In genomic region chr4:2843909-2844584, GRCh38 we compare ENCODE assay signal across 8 cellular contexts. TPM values are rescaled to one million over a fixed set of nuclear protein-coding genes. Genes with fewer than 3 reads are reported as not detected.
DNase-seq lines count a peak whose midpoint lies in the region; ATAC-seq, FAIRE-seq and TF ChIP-seq lines count a peak whose summit lies in the region.

No MANE protein-coding gene starts in this region.

- peak overlapping the region; percentile 94 to 100 (median 96) for H3K4me3 Mint-ChIP-seq in CD4-positive, CD25-positive, alpha-beta regulatory T cell

- peak; percentile 40; the same call in 1 of the 2 replicates for TF ChIP-seq POLR2A in GM12878 (IDR thresholded peaks at IDR 0.05; ENCODE audit: low read depth, low read length)

- FAIRE-seq in GM12878 (lab: Jason Lieb, UNC) (no peak), small intestine (lab: Jason Lieb, UNC) (no peak)

- H4K20me1 ChIP-seq in GM12878 (ENCODE audit: control insufficient read depth, insufficient read depth): no peaks in the 10 kb centered on the region

- H3K27ac Mint-ChIP-seq in CD4-positive, CD25-positive, alpha-beta regulatory T cell: peak overlapping the region; percentile 94 to 96 (median 94)

- H3K36me3 Mint-ChIP-seq in CD4-positive, CD25-positive, alpha-beta regulatory T cell: peaks cover 3% of the 10 kb centered on the region

- no peaks in the 10 kb centered on the region for H3K27me3 ChIP-seq in CD4-positive, CD25-positive, alpha-beta regulatory T cell (ENCODE audit: control insufficient read depth, insufficient read depth, low read length)
- H3K27me3 ChIP-seq in GM12878 (replicated peaks in 1 of 2; ENCODE audit: control insufficient read depth in 2 of 2, insufficient read depth in 2 of 2, low read length in 1 of 2): no peaks in the 10 kb centered on the region
- H3K27me3 ChIP-seq in small intestine (ENCODE audit: control insufficient read depth in 2 of 2, insufficient read depth in 2 of 2, low read length in 2 of 2): no peaks in the 10 kb centered on the region

- H3K4me1 ChIP-seq in CD4-positive, CD25-positive, alpha-beta regulatory T cell (ENCODE audit: control insufficient read depth, insufficient read depth, low read length, poor library complexity, severe bottlenecking): peaks cover 37% of the 10 kb centered on the region
- peaks cover 31% of the 10 kb centered on the region for H3K4me1 ChIP-seq in GM12878 (ENCODE audit: control insufficient read depth, insufficient read depth, low read length)
- H3K4me1 ChIP-seq in small intestine (ENCODE audit: control insufficient read depth in 2 of 2, insufficient read depth in 1 of 2, low read depth in 1 of 2, low read length in 1 of 2): peaks cover 2 to 6% of the 10 kb centered on the region in 2 donors

- peak overlapping the region; percentile 75 for H3K4me2 ChIP-seq in GM12878 (ENCODE audit: control insufficient read depth, insufficient read depth)

- CTCF ChIA-PET in GM12878 (lab: Yijun Ruan, JAX): interaction anchor here (0.7 kb wide), 1 partner anchor 603 kb away, joined by 5 read pairs; no protein-coding TSS in a partner anchor

- peak overlapping the region; percentile 85 for H3K4me3 ChIP-seq in CD4-positive, CD25-positive, alpha-beta regulatory T cell (ENCODE audit: low read depth, low read length)
- H3K4me3 ChIP-seq in LNCaP clone FGC (ENCODE audit: low read depth, low read length) (peak overlapping the region; percentile 81), GM12878 (peak overlapping the region; percentile 81), small intestine (ENCODE audit: low read depth in 1 of 2, low read length in 2 of 2) (peak overlapping the region; percentile 96 to 99)

- in situ Hi-C loops in GM12878 (cut with MboI): no loop called here

- intact Hi-C loops in GM12878 (cut with micrococcal nuclease; ENCODE audit: unreplicated experiment): loop anchor here (5.0 kb wide), 1 partner anchor 118 kb away; the partner anchor contains the start of genes GRK4 and NOP14

- POLR2A ChIA-PET in GM12878 (lab: Charles Lee): interaction anchor here (0.5 to 1.8 kb wide), 3 partner anchors 9 to 93 kb away, joined by 3 to 5 read pairs (median 3); no protein-coding TSS in a partner anchor

- TF ChIP-seq CTCF in LNCaP clone FGC (IDR thresholded peaks at IDR 0.05; ENCODE audit: control insufficient read depth, extremely low read depth, insufficient read depth) (no peak), GM12878 (IDR thresholded peaks at IDR 0.05 in 2 of 3, conservative IDR thresholded peaks at IDR 0.05 in 1 of 3; ENCODE audit: control insufficient read depth in 2 of 3, extremely low read depth in 1 of 3, insufficient read depth in 1 of 3, low read depth in 3 of 3, low read length in 3 of 3) (no peak)

- peaks cover 47% of the 10 kb centered on the region for H3K79me2 ChIP-seq in GM12878 (ENCODE audit: control insufficient read depth, insufficient read depth, low read length)

- peak overlapping the region; percentile 75 for H3K27ac ChIP-seq in CD4-positive, CD25-positive, alpha-beta regulatory T cell (ENCODE audit: insufficient read depth, low read length, poor library complexity, severe bottlenecking)
- peak overlapping the region; percentile 78 for H3K27ac ChIP-seq in GM12878 (ENCODE audit: control insufficient read depth, insufficient read depth)
- H3K27ac ChIP-seq in small intestine (ENCODE audit: low read depth in 1 of 2, low read length in 1 of 2): peak overlapping the region; percentile 92 to 96

- SMC1A ChIA-PET in GM12878 (lab: Charles Lee; ENCODE audit: uncharacterized antibody, unreplicated experiment): interaction anchor here (0.8 to 6.1 kb wide), 3 partner anchors 16 to 56 kb away, joined by 3 to 49 read pairs (median 3); no protein-coding TSS in a partner anchor

- WGBS in GM12878 (ENCODE audit: insufficient coverage, insufficient replicate concordance, low lambda C conversion rate, missing lambda C conversion rate): under 1% methylated on average over 30 of the region's 78 CpGs
- 1% methylated on average over 40 to 78 of the region's 78 CpGs for WGBS in small intestine, 3 donors

- peak in 1 of 3 donors; percentile 35 for DNase-seq in CD4-positive, CD25-positive, alpha-beta regulatory T cell
- DNase-seq in LNCaP clone FGC (ENCODE audit: low read depth): peak; percentile 34
- DNase-seq in GM12878 (ENCODE audit: low read depth, low spot score): no peak
- DNase-seq in iPS-NIHi7 (ENCODE audit: extremely low spot score): peak; percentile 37
- peak; percentile 50 for DNase-seq in small intestine

- no peaks in the 10 kb centered on the region for H3K9me3 ChIP-seq in CD4-positive, CD25-positive, alpha-beta regulatory T cell (ENCODE audit: control insufficient read depth in 2 of 2, low read length in 2 of 2)
- H3K9me3 ChIP-seq in GM12878 (replicated peaks; ENCODE audit: control insufficient read depth, insufficient read depth, low read length) (no peaks in the 10 kb centered on the region), small intestine (ENCODE audit: control insufficient read depth, low read depth) (no peaks in the 10 kb centered on the region)

- ATAC-seq in CD4-positive, CD25-positive, alpha-beta regulatory T cell (ENCODE audit: low read depth in 2 of 2): peak in 1 of 2 donors; percentile 13
- ATAC-seq in GM21447 (IDR thresholded peaks at IDR 0.05; ENCODE audit: unreplicated experiment) (peak; percentile 3), GM12878 (0 out of 3 replicates have a peak, but pooled peaks have one; percentile 1), GM18519 (IDR thresholded peaks at IDR 0.05; ENCODE audit: low FRiP score, unreplicated experiment) (no peak), HG03196 (IDR thresholded peaks at IDR 0.05; ENCODE audit: unreplicated experiment) (no peak)

- peaks cover 0 to 3% (median 0%) of the 10 kb centered on the region in 7 donors for H3K9me3 Mint-ChIP-seq in CD4-positive, CD25-positive, alpha-beta regulatory T cell

- H2AFZ ChIP-seq in GM12878 (ENCODE audit: control insufficient read depth, low read depth, low read length): no peak overlapping the region

- H3K9ac ChIP-seq in GM12878 (ENCODE audit: control insufficient read depth, insufficient read depth, low read length): peak overlapping the region; percentile 82; the same call in 1 of the 2 replicates

- BruUV-seq in GM12878 (replicated peaks; lab: Mats Ljungman, UMichigan): no TSS peak

- no peak for TF ChIP-seq RAD21 in GM12878 (IDR thresholded peaks at IDR 0.05; ENCODE audit: insufficient read depth, low read depth, low read length)

- peaks cover 33 to 68% (median 43%) of the 10 kb centered on the region in 4 donors for H3K4me1 Mint-ChIP-seq in CD4-positive, CD25-positive, alpha-beta regulatory T cell

- peaks cover 7% of the 10 kb centered on the region for H3K27me3 Mint-ChIP-seq in CD4-positive, CD25-positive, alpha-beta regulatory T cell

- no peak for TF ChIP-seq EP300 in GM12878 (IDR thresholded peaks at IDR 0.05; ENCODE audit: borderline replicate concordance in 1 of 2, control insufficient read depth in 1 of 2, low read depth in 2 of 2, low read length in 2 of 2)

- RAD21 ChIA-PET in GM12878 (lab: Charles Lee; ENCODE audit: unreplicated experiment): interaction anchor here (1.0 kb wide), 1 partner anchor 51 kb away, joined by 5 read pairs; the partner anchor contains the start of gene SH3BP2

- no peaks in the 10 kb centered on the region for H3K36me3 ChIP-seq in CD4-positive, CD25-positive, alpha-beta regulatory T cell (ENCODE audit: control insufficient read depth, insufficient read depth, low read length)
- H3K36me3 ChIP-seq in GM12878 (ENCODE audit: control insufficient read depth in 2 of 2, insufficient read depth in 2 of 2, low read length in 1 of 2): no peaks in the 10 kb centered on the region
- H3K36me3 ChIP-seq in small intestine (ENCODE audit: control insufficient read depth in 2 of 2, insufficient read depth in 2 of 2, low read length in 2 of 2): no peaks in the 10 kb centered on the region

RNA-seq across cellular contexts. Expression of gene ADD1, which starts 0.4 kb away (rescaled TPM):
- total RNA-seq in CD4-positive, CD25-positive, alpha-beta regulatory T cell: 242 TPM
- 100 to 1,000 TPM; 142 to 151 (median 145) TPM for polyA plus RNA-seq in CD4-positive, CD25-positive, alpha-beta regulatory T cell
- 321 and 355 TPM in 2 replicates for total RNA-seq in GM12878 (2013; cell fraction: nucleolus; rRNA removed)
- total RNA-seq in GM12878 (2014; rRNA removed) (128 and 136 TPM in 2 replicates), GM12878 (2014; rRNA removed; fragmentation: Illumina TruSeq; extraction: Trizol) (65.6 and 70.1 TPM in 2 replicates), GM12878 (2021) (182 and 183 TPM in 2 replicates)
- 61.6 TPM for polyA plus RNA-seq in GM12878 (2011; ENCODE audit: low read depth)
- polyA plus RNA-seq in GM12878 (2011; rRNA removed) (75.4 and 93.5 TPM in 2 replicates), GM12878 (2014; fragmentation: Illumina TruSeq; extraction: Trizol) (97.2 and 107 TPM in 2 replicates), GM12878 (2014; fragmentation: Nextera tagmentation; extraction: Ambion mirVana) (10 to 100 TPM; 21.6 to 50.2 TPM), GM12878 (2014; rRNA removed) (113 and 126 TPM in 2 replicates), GM12878 (2016; fragmentation: Nextera tagmentation; extraction: Ambion mirVana) (100 to 1,000 TPM; 113 to 116 TPM), small intestine (100 to 1,000 TPM; 158 to 262 (median 180) TPM)
- 103 and 152 TPM in 2 replicates for polyA plus RNA-seq in GM12878 (2011; cell fraction: cytosol; rRNA removed)
- 199 and 226 TPM in 2 replicates for polyA plus RNA-seq in GM12878 (2011; cell fraction: nucleus; rRNA removed)
- 119 and 148 TPM in 2 replicates for polyA plus RNA-seq in GM12878 (2012)
- 79.6 and 95.6 TPM in 2 replicates for polyA minus RNA-seq in GM12878 (2011; rRNA and poly(A)+ RNA removed)
- 36.4 and 43.2 TPM in 2 replicates for polyA minus RNA-seq in GM12878 (2011; cell fraction: cytosol; rRNA and poly(A)+ RNA removed)
- 57.1 and 78.0 TPM in 2 replicates for polyA minus RNA-seq in GM12878 (2011; cell fraction: nucleus; rRNA and poly(A)+ RNA removed)

RNA-seq across cellular contexts. Expression of gene SH3BP2, which starts 51.2 kb away (rescaled TPM):
- 61.7 TPM for total RNA-seq in CD4-positive, CD25-positive, alpha-beta regulatory T cell
- polyA plus RNA-seq in CD4-positive, CD25-positive, alpha-beta regulatory T cell: 1 to 10 TPM; 7.6 to 8.6 (median 8.4) TPM
- total RNA-seq in GM12878 (2013; cell fraction: nucleolus; rRNA removed): 275 and 349 TPM in 2 replicates
- total RNA-seq in GM12878 (2014; rRNA removed) (35.5 and 40.9 TPM in 2 replicates), GM12878 (2014; rRNA removed; fragmentation: Illumina TruSeq; extraction: Trizol) (17.5 and 19.0 TPM in 2 replicates), GM12878 (2021) (51.1 and 61.8 TPM in 2 replicates)
- polyA plus RNA-seq in GM12878 (2011; ENCODE audit: low read depth): 9.0 TPM
- polyA plus RNA-seq in GM12878 (2011; rRNA removed) (18.0 and 37.1 TPM in 2 replicates), GM12878 (2014; fragmentation: Illumina TruSeq; extraction: Trizol) (7.8 and 18.3 TPM in 2 replicates), GM12878 (2014; fragmentation: Nextera tagmentation; extraction: Ambion mirVana) (1 to 10 TPM; 1.1 TPM), GM12878 (2014; rRNA removed) (54.7 and 57.8 TPM in 2 replicates), GM12878 (2016; fragmentation: Nextera tagmentation; extraction: Ambion mirVana) (10 to 100 TPM; 23.0 to 24.8 TPM), small intestine (10 to 100 TPM in 2 of 3 donors, 1 to 10 TPM in 1; 8.9 to 33.7 (median 13.4) TPM)
- polyA plus RNA-seq in GM12878 (2011; cell fraction: cytosol; rRNA removed): 35.7 and 42.6 TPM in 2 replicates
- 270 and 290 TPM in 2 replicates for polyA plus RNA-seq in GM12878 (2011; cell fraction: nucleus; rRNA removed)
- 30.0 and 35.3 TPM in 2 replicates for polyA plus RNA-seq in GM12878 (2012)
- 72.7 and 138 TPM in 2 replicates for polyA minus RNA-seq in GM12878 (2011; rRNA and poly(A)+ RNA removed)
- polyA minus RNA-seq in GM12878 (2011; cell fraction: cytosol; rRNA and poly(A)+ RNA removed): 8.9 and 18.7 TPM in 2 replicates
- 47.3 and 86.5 TPM in 2 replicates for polyA minus RNA-seq in GM12878 (2011; cell fraction: nucleus; rRNA and poly(A)+ RNA removed)

Comparison
In these comparisons a context has a peak if more than half of its experiments do, and no peak if none do; other contexts are left out.
1. ATAC-seq: peak in GM21447 (single experiment) and GM12878 (single experiment); none in GM18519 (single experiment) and HG03196 (single experiment).
2. Peak in every context shown above with its lines, with median percentiles within 50 percentile points of each other: H3K27ac ChIP-seq and H3K4me3 ChIP-seq.